In the genomic region with DNA sequence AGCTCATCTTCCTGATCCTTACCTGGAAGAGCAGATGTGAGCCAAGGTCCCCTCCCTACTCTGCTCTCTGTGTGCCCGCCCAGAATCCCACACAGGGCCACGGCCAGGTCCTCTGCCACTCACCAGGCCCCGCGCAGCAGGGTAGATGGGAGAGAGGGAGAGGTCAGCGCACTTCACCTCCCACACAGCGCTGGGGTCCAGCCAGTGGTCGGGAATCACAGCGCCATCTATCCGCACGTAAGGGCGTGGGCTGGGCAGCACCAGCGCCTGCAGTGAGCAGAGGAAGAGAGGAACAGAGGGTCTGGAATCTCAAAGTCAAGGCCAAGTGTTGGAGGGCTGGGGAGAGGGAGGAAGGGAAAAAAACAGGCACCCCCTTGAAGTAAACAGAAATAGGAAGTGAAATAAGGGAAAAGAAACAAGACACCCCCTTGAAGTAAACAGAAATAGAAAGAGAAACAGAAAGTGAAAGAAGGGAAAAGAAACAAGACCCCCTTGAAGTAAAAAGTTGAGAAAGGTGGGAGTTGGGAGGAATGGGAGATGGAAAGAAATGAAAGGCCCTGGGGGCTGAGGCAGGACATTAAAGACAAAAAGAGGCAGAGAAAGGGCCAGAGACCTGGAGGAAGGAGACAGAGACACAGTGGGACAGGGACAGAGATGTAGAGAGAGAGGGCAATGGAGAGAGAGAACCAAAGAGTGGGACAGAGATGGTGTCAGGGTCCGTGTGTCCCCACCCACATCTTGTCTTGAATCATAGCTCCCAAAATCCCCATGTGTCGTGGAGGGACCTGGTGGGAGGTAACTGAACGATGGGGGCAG, we compare ENCODE assay signal across 1 cellular context.
TF ChIP-seq lines count a peak whose summit lies in the region.

No MANE protein-coding gene starts in this region.

TF ChIP-seq in H1, 55 proteins besides CTCF, POLR2A, EP300 and RAD21:
- no peak for TF ChIP-seq JUN (IDR thresholded peaks at IDR 0.05; ENCODE audit: low read depth, low read length)
- no peak for TF ChIP-seq HDAC2 (IDR thresholded peaks at IDR 0.05; ENCODE audit: borderline replicate concordance in 1 of 2, low read depth in 2 of 2, low read length in 2 of 2)
- TF ChIP-seq, protein P1, sequence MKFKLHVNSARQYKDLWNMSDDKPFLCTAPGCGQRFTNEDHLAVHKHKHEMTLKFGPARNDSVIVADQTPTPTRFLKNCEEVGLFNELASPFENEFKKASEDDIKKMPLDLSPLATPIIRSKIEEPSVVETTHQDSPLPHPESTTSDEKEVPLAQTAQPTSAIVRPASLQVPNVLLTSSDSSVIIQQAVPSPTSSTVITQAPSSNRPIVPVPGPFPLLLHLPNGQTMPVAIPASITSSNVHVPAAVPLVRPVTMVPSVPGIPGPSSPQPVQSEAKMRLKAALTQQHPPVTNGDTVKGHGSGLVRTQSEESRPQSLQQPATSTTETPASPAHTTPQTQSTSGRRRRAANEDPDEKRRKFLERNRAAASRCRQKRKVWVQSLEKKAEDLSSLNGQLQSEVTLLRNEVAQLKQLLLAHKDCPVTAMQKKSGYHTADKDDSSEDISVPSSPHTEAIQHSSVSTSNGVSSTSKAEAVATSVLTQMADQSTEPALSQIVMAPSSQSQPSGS (IDR thresholded peaks at IDR 0.05; ENCODE audit: low read length): no peak
- no peak for TF ChIP-seq KDM4A (IDR thresholded peaks at IDR 0.05; ENCODE audit: low read depth, low read length, severe bottlenecking)
